20 cellular contexts compared by ENCODE assay signal in genomic region chr4:103158760-103159159, GRCh38.
"Had no signal": no experiment of that assay in that cellular context is flagged by ENCODE, and none has a peak within 500 bp of the region (broad histone marks: within the 10 kb centered on the region; RNA-seq: fewer than 3 reads in every experiment).

No MANE protein-coding gene starts in this region.

- FAIRE-seq: kidney had no signal

- H3K4me1 Mint-ChIP-seq: activated CD8-positive, alpha-beta memory T cell treated with anti-CD3 and anti-CD28 coated beads, Interleukin-2, amount 10 ng/mL, durations not matched to agents 7 days and 5 days; endodermal cell; T-helper 17 cell had no signal

- H2AFZ ChIP-seq: parathyroid adenoma had no signal

- H3K27me3 ChIP-seq: brain microvascular endothelial cell, left lung, sigmoid colon, spleen, stomach, testis had no signal

- H3K9me3 Mint-ChIP-seq: dendritic cell treated with granulocyte-macrophage colony-stimulating factor and Interleukin-4, amounts not matched to agents 40 ng/mL and 50 ng/mL, for 4 days; endodermal cell had no signal

- H3K27ac ChIP-seq: brain microvascular endothelial cell, left lung, parathyroid adenoma, sigmoid colon, spleen, stomach, testis had no signal

- H3K4me3 Mint-ChIP-seq: activated CD8-positive, alpha-beta memory T cell treated with anti-CD3 and anti-CD28 coated beads, Interleukin-2, amount 10 ng/mL, durations not matched to agents 7 days and 5 days; activated naive CD8-positive, alpha-beta T cell; dendritic cell treated with granulocyte-macrophage colony-stimulating factor and Interleukin-4, amounts not matched to agents 40 ng/mL and 50 ng/mL, for 4 days; endodermal cell; naive B cell; T-helper 17 cell had no signal

- H3K27ac Mint-ChIP-seq: activated CD8-positive, alpha-beta memory T cell treated with anti-CD3 and anti-CD28 coated beads, Interleukin-2, amount 10 ng/mL, durations not matched to agents 7 days and 5 days; activated naive CD8-positive, alpha-beta T cell; dendritic cell treated with granulocyte-macrophage colony-stimulating factor and Interleukin-4, amounts not matched to agents 40 ng/mL and 50 ng/mL, for 4 days; endodermal cell; naive B cell; T-helper 17 cell had no signal

- H3K4me1 ChIP-seq: left lung, parathyroid adenoma, sigmoid colon, spleen, stomach, testis had no signal

- H3K36me3 ChIP-seq: brain microvascular endothelial cell, left lung, sigmoid colon, stomach had no signal

- H3K9me3 ChIP-seq: sigmoid colon, stomach, testis had no signal

- H3K27me3 Mint-ChIP-seq: activated CD8-positive, alpha-beta memory T cell treated with anti-CD3 and anti-CD28 coated beads, Interleukin-2, amount 10 ng/mL, durations not matched to agents 7 days and 5 days; activated naive CD8-positive, alpha-beta T cell; dendritic cell treated with granulocyte-macrophage colony-stimulating factor and Interleukin-4, amounts not matched to agents 40 ng/mL and 50 ng/mL, for 4 days; naive B cell; T-helper 17 cell had no signal

- H3K9ac ChIP-seq: parathyroid adenoma had no signal

- H3K4me3 ChIP-seq: left lung, sigmoid colon, spleen, stomach, testis had no signal

- DNase-seq: activated CD8-positive, alpha-beta memory T cell treated with anti-CD3 and anti-CD28 coated beads, Interleukin-2, amount 10 ng/mL, durations not matched to agents 7 days and 5 days; activated effector memory CD4-positive, alpha-beta T cell treated with anti-CD3 and anti-CD28 coated beads, Interleukin-2, amount 50 U/mL, for 16 hours; activated T-cell treated with anti-CD3 and anti-CD28 coated beads, Interleukin-2, amount 50 U/mL, for 1 hour; brain microvascular endothelial cell; cerebellar nuclear complex; endodermal cell; erythroblast; glutamatergic neuron; hypothalamus; kidney; left lung; naive B cell; sigmoid colon; spleen; stomach; T-helper 17 cell; testis had no signal

- ATAC-seq: activated CD8-positive, alpha-beta memory T cell treated with anti-CD3 and anti-CD28 coated beads, Interleukin-2, amount 10 ng/mL, durations not matched to agents 7 days and 5 days; left lung; T-helper 17 cell had no signal

- H3K79me2 ChIP-seq: parathyroid adenoma had no signal
